ENCODE assay signal across 1 cellular context in the genomic region with DNA sequence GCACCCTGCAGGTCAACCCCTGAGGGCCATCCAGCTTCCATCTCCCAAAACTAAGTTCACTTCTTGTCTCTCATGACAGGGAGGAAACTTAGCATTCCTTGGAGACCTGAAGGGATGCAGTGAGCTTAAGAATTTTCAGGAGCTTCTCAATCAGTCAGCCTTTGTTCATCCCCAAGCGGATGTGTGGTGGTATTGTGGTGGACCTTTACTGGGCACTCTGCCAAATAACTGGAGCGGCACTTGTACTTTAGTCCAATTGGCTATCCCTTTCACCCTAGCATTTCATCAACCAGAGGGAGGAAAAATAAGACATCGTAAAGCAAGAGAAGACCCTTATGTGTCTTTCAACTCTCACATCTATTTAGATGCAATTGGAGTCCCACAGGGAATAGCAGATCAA.
TF ChIP-seq lines count a peak whose summit lies in the region.
"Not testable (repeated sequence)": the region's sequence is repeated elsewhere in the genome, so short reads cannot be mapped to it uniquely, and the experiment has no call there.

No MANE protein-coding gene starts in this region.

TF ChIP-seq in HepG2, 621 proteins besides CTCF, POLR2A, EP300 and RAD21 (continued from another document):
- not testable (repeated sequence) for TF ChIP-seq SOX13 (IDR thresholded peaks at IDR 0.05); NR2F6 (IDR thresholded peaks at IDR 0.05); HNF4G (CRISPR knock-in tag; IDR thresholded peaks at IDR 0.05; ENCODE audit: borderline replicate concordance, low read depth); SOX6 (IDR thresholded peaks at IDR 0.05)
- TF ChIP-seq SOX13 (CRISPR knock-in tag; conservative IDR thresholded peaks at IDR 0.05 in 1 of 2, IDR thresholded peaks at IDR 0.05 in 1 of 2) (peak in 1 of 2 experiments; percentile 58; a peak in 2 of 4 replicates), NR2F6 (CRISPR knock-in tag; IDR thresholded peaks at IDR 0.05) (peak; percentile 23; the same call in 1 of the 2 replicates), GATAD2A (CRISPR knock-in tag; IDR thresholded peaks at IDR 0.05) (peak; percentile 44), HNF4G (IDR thresholded peaks at IDR 0.05; ENCODE audit: borderline replicate concordance, low read depth, low read length) (peak; percentile 30; the same call in 1 of the 2 replicates), ZNF644 (CRISPR knock-in tag; IDR thresholded peaks at IDR 0.05; ENCODE audit: low read depth) (peak; percentile 77), KAT8 (CRISPR knock-in tag; IDR thresholded peaks at IDR 0.05) (0 out of 2 replicates have a peak, but pooled peaks have one; percentile 31), SOX5 (CRISPR knock-in tag; IDR thresholded peaks at IDR 0.05; ENCODE audit: borderline replicate concordance) (peak; percentile 69; the same call in 1 of the 2 replicates), ETV5 (CRISPR knock-in tag; IDR thresholded peaks at IDR 0.05; ENCODE audit: borderline replicate concordance) (peak; percentile 51; the same call in 1 of the 2 replicates), CHD4 (IDR thresholded peaks at IDR 0.05; ENCODE audit: borderline replicate concordance, low read length) (0 out of 2 replicates have a peak, but pooled peaks have one; percentile 36), ZFP1 (CRISPR knock-in tag; IDR thresholded peaks at IDR 0.05) (0 out of 2 replicates have a peak, but pooled peaks have one; percentile 44), ZNF792 (CRISPR knock-in tag; IDR thresholded peaks at IDR 0.05) (0 out of 2 replicates have a peak, but pooled peaks have one; percentile 25), SOX6 (CRISPR knock-in tag; IDR thresholded peaks at IDR 0.05) (peak; percentile 67), CEBPG (CRISPR knock-in tag; IDR thresholded peaks at IDR 0.05) (peak; percentile 16; the same call in 1 of the 2 replicates), HNF4A (CRISPR knock-in tag; IDR thresholded peaks at IDR 0.05) (peak; percentile 60), ELF3 (CRISPR knock-in tag; IDR thresholded peaks at IDR 0.05) (0 out of 2 replicates have a peak, but pooled peaks have one; percentile 24), NFIC (IDR thresholded peaks at IDR 0.05; ENCODE audit: low read length) (0 out of 2 replicates have a peak, but pooled peaks have one; percentile 39)
- TF ChIP-seq, protein P1, sequence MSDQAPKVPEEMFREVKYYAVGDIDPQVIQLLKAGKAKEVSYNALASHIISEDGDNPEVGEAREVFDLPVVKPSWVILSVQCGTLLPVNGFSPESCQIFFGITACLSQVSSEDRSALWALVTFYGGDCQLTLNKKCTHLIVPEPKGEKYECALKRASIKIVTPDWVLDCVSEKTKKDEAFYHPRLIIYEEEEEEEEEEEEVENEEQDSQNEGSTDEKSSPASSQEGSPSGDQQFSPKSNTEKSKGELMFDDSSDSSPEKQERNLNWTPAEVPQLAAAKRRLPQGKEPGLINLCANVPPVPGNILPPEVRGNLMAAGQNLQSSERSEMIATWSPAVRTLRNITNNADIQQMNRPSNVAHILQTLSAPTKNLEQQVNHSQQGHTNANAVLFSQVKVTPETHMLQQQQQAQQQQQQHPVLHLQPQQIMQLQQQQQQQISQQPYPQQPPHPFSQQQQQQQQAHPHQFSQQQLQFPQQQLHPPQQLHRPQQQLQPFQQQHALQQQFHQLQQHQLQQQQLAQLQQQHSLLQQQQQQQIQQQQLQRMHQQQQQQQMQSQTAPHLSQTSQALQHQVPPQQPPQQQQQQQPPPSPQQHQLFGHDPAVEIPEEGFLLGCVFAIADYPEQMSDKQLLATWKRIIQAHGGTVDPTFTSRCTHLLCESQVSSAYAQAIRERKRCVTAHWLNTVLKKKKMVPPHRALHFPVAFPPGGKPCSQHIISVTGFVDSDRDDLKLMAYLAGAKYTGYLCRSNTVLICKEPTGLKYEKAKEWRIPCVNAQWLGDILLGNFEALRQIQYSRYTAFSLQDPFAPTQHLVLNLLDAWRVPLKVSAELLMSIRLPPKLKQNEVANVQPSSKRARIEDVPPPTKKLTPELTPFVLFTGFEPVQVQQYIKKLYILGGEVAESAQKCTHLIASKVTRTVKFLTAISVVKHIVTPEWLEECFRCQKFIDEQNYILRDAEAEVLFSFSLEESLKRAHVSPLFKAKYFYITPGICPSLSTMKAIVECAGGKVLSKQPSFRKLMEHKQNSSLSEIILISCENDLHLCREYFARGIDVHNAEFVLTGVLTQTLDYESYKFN (CRISPR knock-in tag; conservative IDR thresholded peaks at IDR 0.05) = peak; percentile 43; the same call in 1 of the 2 replicates
- TF ChIP-seq, protein P2, sequence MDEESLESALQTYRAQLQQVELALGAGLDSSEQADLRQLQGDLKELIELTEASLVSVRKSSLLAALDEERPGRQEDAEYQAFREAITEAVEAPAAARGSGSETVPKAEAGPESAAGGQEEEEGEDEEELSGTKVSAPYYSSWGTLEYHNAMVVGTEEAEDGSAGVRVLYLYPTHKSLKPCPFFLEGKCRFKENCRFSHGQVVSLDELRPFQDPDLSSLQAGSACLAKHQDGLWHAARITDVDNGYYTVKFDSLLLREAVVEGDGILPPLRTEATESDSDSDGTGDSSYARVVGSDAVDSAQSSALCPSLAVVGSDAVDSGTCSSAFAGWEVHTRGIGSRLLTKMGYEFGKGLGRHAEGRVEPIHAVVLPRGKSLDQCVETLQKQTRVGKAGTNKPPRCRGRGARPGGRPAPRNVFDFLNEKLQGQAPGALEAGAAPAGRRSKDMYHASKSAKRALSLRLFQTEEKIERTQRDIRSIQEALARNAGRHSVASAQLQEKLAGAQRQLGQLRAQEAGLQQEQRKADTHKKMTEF (CRISPR knock-in tag; IDR thresholded peaks at IDR 0.05) = 0 out of 2 replicates have a peak, but pooled peaks have one; percentile 22
- TF ChIP-seq, protein P3, sequence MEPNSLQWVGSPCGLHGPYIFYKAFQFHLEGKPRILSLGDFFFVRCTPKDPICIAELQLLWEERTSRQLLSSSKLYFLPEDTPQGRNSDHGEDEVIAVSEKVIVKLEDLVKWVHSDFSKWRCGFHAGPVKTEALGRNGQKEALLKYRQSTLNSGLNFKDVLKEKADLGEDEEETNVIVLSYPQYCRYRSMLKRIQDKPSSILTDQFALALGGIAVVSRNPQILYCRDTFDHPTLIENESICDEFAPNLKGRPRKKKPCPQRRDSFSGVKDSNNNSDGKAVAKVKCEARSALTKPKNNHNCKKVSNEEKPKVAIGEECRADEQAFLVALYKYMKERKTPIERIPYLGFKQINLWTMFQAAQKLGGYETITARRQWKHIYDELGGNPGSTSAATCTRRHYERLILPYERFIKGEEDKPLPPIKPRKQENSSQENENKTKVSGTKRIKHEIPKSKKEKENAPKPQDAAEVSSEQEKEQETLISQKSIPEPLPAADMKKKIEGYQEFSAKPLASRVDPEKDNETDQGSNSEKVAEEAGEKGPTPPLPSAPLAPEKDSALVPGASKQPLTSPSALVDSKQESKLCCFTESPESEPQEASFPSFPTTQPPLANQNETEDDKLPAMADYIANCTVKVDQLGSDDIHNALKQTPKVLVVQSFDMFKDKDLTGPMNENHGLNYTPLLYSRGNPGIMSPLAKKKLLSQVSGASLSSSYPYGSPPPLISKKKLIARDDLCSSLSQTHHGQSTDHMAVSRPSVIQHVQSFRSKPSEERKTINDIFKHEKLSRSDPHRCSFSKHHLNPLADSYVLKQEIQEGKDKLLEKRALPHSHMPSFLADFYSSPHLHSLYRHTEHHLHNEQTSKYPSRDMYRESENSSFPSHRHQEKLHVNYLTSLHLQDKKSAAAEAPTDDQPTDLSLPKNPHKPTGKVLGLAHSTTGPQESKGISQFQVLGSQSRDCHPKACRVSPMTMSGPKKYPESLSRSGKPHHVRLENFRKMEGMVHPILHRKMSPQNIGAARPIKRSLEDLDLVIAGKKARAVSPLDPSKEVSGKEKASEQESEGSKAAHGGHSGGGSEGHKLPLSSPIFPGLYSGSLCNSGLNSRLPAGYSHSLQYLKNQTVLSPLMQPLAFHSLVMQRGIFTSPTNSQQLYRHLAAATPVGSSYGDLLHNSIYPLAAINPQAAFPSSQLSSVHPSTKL (CRISPR knock-in tag; IDR thresholded peaks at IDR 0.05) = peak; percentile 58
